In the genomic region with DNA sequence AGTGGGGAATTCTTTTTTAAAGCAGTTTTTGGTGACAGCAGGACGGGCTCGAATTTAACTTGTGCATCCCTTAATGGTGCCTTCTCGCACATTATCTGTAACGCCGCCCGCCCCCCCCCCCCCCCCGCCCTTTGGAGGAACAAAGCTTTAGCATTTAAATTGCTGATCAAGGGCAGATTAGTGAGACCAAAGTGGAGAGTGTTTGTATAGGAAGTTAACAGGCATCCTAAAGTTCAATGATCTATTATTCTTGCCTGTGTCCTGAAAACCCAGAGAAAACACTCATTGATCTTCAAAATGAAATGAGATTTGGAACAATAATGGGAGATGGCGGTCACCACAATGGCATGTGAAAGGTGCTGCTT, we compare ENCODE assay signal across 8 cellular contexts. TPM values are rescaled to one million over a fixed set of nuclear protein-coding genes. Genes with fewer than 3 reads are reported as not detected.
A peak's percentile ranks its signal among the peaks of the same experiment; 100 is the strongest.
DNase-seq lines count a peak whose midpoint lies in the region; ATAC-seq and TF ChIP-seq lines count a peak whose summit lies in the region.

No MANE protein-coding gene starts in this region.

- H3K36me3 Mint-ChIP-seq in T-helper 1 cell treated with Interleukin-12 subunit alpha and Interleukin-12 subunit beta and Interleukin-4 antibody, amounts not matched to agents 30 μg/mL and 1 μg/mL, for 36 hours (ENCODE audit: low read depth): peaks cover 24% of the 10 kb centered on the region
- H3K36me3 Mint-ChIP-seq in activated T-helper 2 cell treated with anti-CD3 and anti-CD28 coated beads, Interferon-gamma antibody, Interleukin-2, Interleukin-4, amounts not matched to agents 10 μg/mL and 5 μg/mL and 100 μg/mL, durations not matched to agents 14 hours and 24 hours and 36 hours (ENCODE audit: low read depth): peaks cover 18% of the 10 kb centered on the region

- peaks cover 7% of the 10 kb centered on the region for H3K27me3 Mint-ChIP-seq in T-helper 1 cell treated with Interleukin-12 subunit alpha and Interleukin-12 subunit beta and Interleukin-4 antibody, amounts not matched to agents 30 μg/mL and 1 μg/mL, for 36 hours (ENCODE audit: low read depth)
- peaks cover 24% of the 10 kb centered on the region for H3K27me3 Mint-ChIP-seq in activated T-helper 2 cell treated with anti-CD3 and anti-CD28 coated beads, Interferon-gamma antibody, Interleukin-2, Interleukin-4, amounts not matched to agents 10 μg/mL and 5 μg/mL and 100 μg/mL, durations not matched to agents 14 hours and 24 hours and 36 hours (ENCODE audit: low read depth)

- peak overlapping the region; percentile 94 for H3K4me3 ChIP-seq in suprapubic skin

- no peaks in the 10 kb centered on the region for H3K27me3 ChIP-seq in suprapubic skin

- H3K4me1 ChIP-seq in suprapubic skin: peaks cover 53% of the 10 kb centered on the region

- TF ChIP-seq EP300 in suprapubic skin (IDR thresholded peaks at IDR 0.05): no peak

- H3K9me3 Mint-ChIP-seq in T-helper 1 cell treated with Interleukin-12 subunit alpha and Interleukin-12 subunit beta and Interleukin-4 antibody, amounts not matched to agents 30 μg/mL and 1 μg/mL, for 36 hours: no peaks in the 10 kb centered on the region
- no peaks in the 10 kb centered on the region for H3K9me3 Mint-ChIP-seq in activated T-helper 2 cell treated with anti-CD3 and anti-CD28 coated beads, Interferon-gamma antibody, Interleukin-2, Interleukin-4, amounts not matched to agents 10 μg/mL and 5 μg/mL and 100 μg/mL, durations not matched to agents 14 hours and 24 hours and 36 hours

- DNase-seq in T-helper 1 cell (no peak), islet precursor cell (peak; percentile 61), suprapubic skin (ENCODE audit: low spot score in 2 of 2) (no peak), MV-4-11 (lab: John Stamatoyannopoulos, UW) (no peak)
- no peak for DNase-seq in activated T-helper 2 cell treated with anti-CD3 and anti-CD28 coated beads, Interferon-gamma antibody, Interleukin-2, Interleukin-4, amounts not matched to agents 10 μg/mL and 5 μg/mL and 100 μg/mL, durations not matched to agents 14 hours and 24 hours and 36 hours (ENCODE audit: low spot score)
- no peak for DNase-seq in stimulated activated CD4-positive, alpha-beta T cell treated with anti-CD3 and anti-CD28 coated beads, Interleukin-1b, Interleukin-23, amount 100 ng/mL, for 48 hours

- WGBS in suprapubic skin: 0% methylated on average over 8 of the region's 8 CpGs

- H3K9me3 ChIP-seq in suprapubic skin: no peaks in the 10 kb centered on the region

- peak overlapping the region; percentile 97 for H3K27ac ChIP-seq in suprapubic skin

- no peak for ATAC-seq in GM18517 (IDR thresholded peaks at IDR 0.05; ENCODE audit: unreplicated experiment)

- H3K27ac Mint-ChIP-seq in T-helper 1 cell treated with Interleukin-12 subunit alpha and Interleukin-12 subunit beta and Interleukin-4 antibody, amounts not matched to agents 30 μg/mL and 1 μg/mL, for 36 hours: peak overlapping the region; percentile 86
- peak overlapping the region; percentile 85 for H3K27ac Mint-ChIP-seq in activated T-helper 2 cell treated with anti-CD3 and anti-CD28 coated beads, Interferon-gamma antibody, Interleukin-2, Interleukin-4, amounts not matched to agents 10 μg/mL and 5 μg/mL and 100 μg/mL, durations not matched to agents 14 hours and 24 hours and 36 hours

- H3K4me3 Mint-ChIP-seq in T-helper 1 cell treated with Interleukin-12 subunit alpha and Interleukin-12 subunit beta and Interleukin-4 antibody, amounts not matched to agents 30 μg/mL and 1 μg/mL, for 36 hours: peak overlapping the region; percentile 91
- H3K4me3 Mint-ChIP-seq in activated T-helper 2 cell treated with anti-CD3 and anti-CD28 coated beads, Interferon-gamma antibody, Interleukin-2, Interleukin-4, amounts not matched to agents 10 μg/mL and 5 μg/mL and 100 μg/mL, durations not matched to agents 14 hours and 24 hours and 36 hours (ENCODE audit: low read depth): peak overlapping the region; percentile 92

- H3K36me3 ChIP-seq in suprapubic skin: no peaks in the 10 kb centered on the region

- H3K4me1 Mint-ChIP-seq in T-helper 1 cell treated with Interleukin-12 subunit alpha and Interleukin-12 subunit beta and Interleukin-4 antibody, amounts not matched to agents 30 μg/mL and 1 μg/mL, for 36 hours (ENCODE audit: low read depth): peaks cover 40% of the 10 kb centered on the region
- peaks cover 47% of the 10 kb centered on the region for H3K4me1 Mint-ChIP-seq in activated T-helper 2 cell treated with anti-CD3 and anti-CD28 coated beads, Interferon-gamma antibody, Interleukin-2, Interleukin-4, amounts not matched to agents 10 μg/mL and 5 μg/mL and 100 μg/mL, durations not matched to agents 14 hours and 24 hours and 36 hours (ENCODE audit: low read depth)

- TF ChIP-seq CTCF in suprapubic skin (IDR thresholded peaks at IDR 0.05): no peak

- TF ChIP-seq POLR2A in suprapubic skin (IDR thresholded peaks at IDR 0.05): no peak

- intact Hi-C loops in activated T-helper 2 cell treated with anti-CD3 and anti-CD28 coated beads, Interferon-gamma antibody, Interleukin-2, Interleukin-4, amounts not matched to agents 10 μg/mL and 5 μg/mL and 100 μg/mL, durations not matched to agents 14 hours and 24 hours and 36 hours (cut with micrococcal nuclease): loop anchor here (5.0 to 10.0 kb wide), 2 partner anchors 289 to 1354 kb away; a partner anchor contains a TSS

RNA-seq across cellular contexts. Expression of a gene that starts 2.3 kb away (rescaled TPM):
- total RNA-seq in activated T-helper 2 cell treated with anti-CD3 and anti-CD28 coated beads, Interferon-gamma antibody, Interleukin-2, Interleukin-4, amounts not matched to agents 10 μg/mL and 5 μg/mL and 100 μg/mL, durations not matched to agents 14 hours and 24 hours and 36 hours: 20.9 and 21.7 TPM in 2 replicates
- 10 to 100 TPM; 48.8 to 67.1 (median 52.2) TPM for total RNA-seq in suprapubic skin
